Comparison of ENCODE assay signal across 10 cellular contexts in genomic region chr1:229127301-229127700, GRCh38.
DNase-seq lines count a peak whose midpoint lies in the region; ATAC-seq, FAIRE-seq and TF ChIP-seq lines count a peak whose summit lies in the region.
"Had no signal": no experiment of that assay in that cellular context is flagged by ENCODE, and none has a peak within 500 bp of the region (broad histone marks: within the 10 kb centered on the region; RNA-seq: fewer than 3 reads in every experiment).

No MANE protein-coding gene starts in this region.

- peaks cover 17% of the 10 kb centered on the region for H3K4me1 Mint-ChIP-seq in T-helper 2 cell treated with Interferon-gamma antibody and Interleukin-4, amounts not matched to agents 5 μg/mL and 100 μg/mL, for 36 hours (ENCODE audit: low read depth)

- H3K27ac ChIP-seq in DOHH2 (ENCODE audit: low read depth, low read length) (peak overlapping the region; percentile 8), HepG2 (ENCODE audit: extremely low read length, insufficient read depth, low read length) (no peak overlapping the region), transverse colon (no peak overlapping the region), right atrium auricular region (no peak overlapping the region)

- intact Hi-C loops in HepG2 (cut with micrococcal nuclease; ENCODE audit: unreplicated experiment) (no loop called here), transverse colon (cut with DNase I; ENCODE audit: low total_unique reads) (no loop called here)

- 86% methylated on average over 2 of the region's 2 CpGs for WGBS in HepG2 (ENCODE audit: low lambda C conversion rate)
- 0 to 50% methylated on average over 1 to 2 of the region's 2 CpGs for WGBS in transverse colon (ENCODE audit: low coverage in 1 of 2), 2 donors

- peaks cover 14% of the 10 kb centered on the region for H3K27me3 Mint-ChIP-seq in T-helper 2 cell treated with Interferon-gamma antibody and Interleukin-4, amounts not matched to agents 5 μg/mL and 100 μg/mL, for 36 hours (ENCODE audit: low read depth)

- H3K27me3 ChIP-seq in DOHH2 (ENCODE audit: control insufficient read depth, low read length) (peaks cover 6% of the 10 kb centered on the region; the same call in 1 of the 2 replicates), HepG2 (ENCODE audit: control insufficient read depth in 1 of 2, insufficient read depth in 2 of 2, low read length in 2 of 2) (no peaks in the 10 kb centered on the region), transverse colon (no peaks in the 10 kb centered on the region), right atrium auricular region (no peaks in the 10 kb centered on the region)

- H3K79me2 ChIP-seq in DOHH2 (ENCODE audit: control insufficient read depth, low read length) (no peaks in the 10 kb centered on the region), HepG2 (ENCODE audit: insufficient read depth, low read length) (no peaks in the 10 kb centered on the region)

- H3K27ac Mint-ChIP-seq in T-helper 2 cell treated with Interferon-gamma antibody and Interleukin-4, amounts not matched to agents 5 μg/mL and 100 μg/mL, for 36 hours: no peak overlapping the region

- TF ChIP-seq EP300 in HepG2 (IDR thresholded peaks at IDR 0.05; ENCODE audit: low read depth in 2 of 2, low read length in 2 of 2) (no peak), HepG2 (CRISPR knock-in tag; IDR thresholded peaks at IDR 0.05; ENCODE audit: borderline replicate concordance) (no peak), transverse colon (IDR thresholded peaks at IDR 0.05; ENCODE audit: low read depth) (no peak)

- TF ChIP-seq POLR2A in HepG2 (IDR thresholded peaks at IDR 0.05; ENCODE audit: insufficient read depth in 1 of 2, low read depth in 2 of 2, low read length in 2 of 2) (no peak), transverse colon (IDR thresholded peaks at IDR 0.05) (no peak)

- H3K4me3 ChIP-seq in DOHH2 (ENCODE audit: low read length): no peak overlapping the region
- H3K4me3 ChIP-seq in HepG2 (replicated peaks in 1 of 3; ENCODE audit: insufficient read depth in 1 of 3, low read depth in 2 of 3, low read length in 3 of 3): no peak overlapping the region
- no peak overlapping the region for H3K4me3 ChIP-seq in transverse colon
- no peak overlapping the region for H3K4me3 ChIP-seq in right atrium auricular region

- no peaks in the 10 kb centered on the region for H3K36me3 Mint-ChIP-seq in T-helper 2 cell treated with Interferon-gamma antibody and Interleukin-4, amounts not matched to agents 5 μg/mL and 100 μg/mL, for 36 hours (ENCODE audit: low read depth)

- no peaks in the 10 kb centered on the region for H3K9me3 ChIP-seq in DOHH2 (ENCODE audit: control insufficient read depth, insufficient read depth, low read length)
- no peaks in the 10 kb centered on the region for H3K9me3 ChIP-seq in HepG2 (ENCODE audit: low read length)
- H3K9me3 ChIP-seq in transverse colon: no peaks in the 10 kb centered on the region
- no peaks in the 10 kb centered on the region for H3K9me3 ChIP-seq in right atrium auricular region

- POLR2A ChIA-PET in HepG2 (lab: Yijun Ruan, JAX): no interaction called here

- TF ChIP-seq CTCF in DOHH2 (IDR thresholded peaks at IDR 0.05; ENCODE audit: low read depth, low read length, poor library complexity, severe bottlenecking) (no peak), HepG2 (CRISPR knock-in tag; IDR thresholded peaks at IDR 0.05) (no peak), transverse colon (IDR thresholded peaks at IDR 0.05) (no peak), right atrium auricular region (IDR thresholded peaks at IDR 0.05) (no peak)

- H3K9me2 ChIP-seq in DOHH2 (replicated peaks; ENCODE audit: control insufficient read depth, low read length): no peaks in the 10 kb centered on the region

- no peak overlapping the region for H3K9ac ChIP-seq in HepG2 (ENCODE audit: insufficient read depth, low read depth, low read length)

- no peak overlapping the region for H2AFZ ChIP-seq in HepG2 (ENCODE audit: low read length)

- H3K4me3 Mint-ChIP-seq in T-helper 2 cell treated with Interferon-gamma antibody and Interleukin-4, amounts not matched to agents 5 μg/mL and 100 μg/mL, for 36 hours: no peak overlapping the region

- DNase-seq in T-helper 2 cell treated with Interferon-gamma antibody and Interleukin-4, amounts not matched to agents 5 μg/mL and 100 μg/mL, for 36 hours (ENCODE audit: low spot score): peak; percentile 47
- no peak for DNase-seq in HepG2 (ENCODE audit: low spot score)
- no peak for DNase-seq in islet precursor cell
- no peak for DNase-seq in transverse colon
- no peak for DNase-seq in NCI-H146 treated with DMSO at 0.1 percent for 48 hours (lab: John Stamatoyannopoulos, UW; ENCODE audit: unreplicated experiment)
- DNase-seq in right atrium auricular region (ENCODE audit: low spot score): no peak
- DNase-seq: effector memory CD4-positive, alpha-beta T cell; NCI-H1694 had no signal

- no peaks in the 10 kb centered on the region for H3F3A ChIP-seq in DOHH2 (ENCODE audit: control insufficient read depth, insufficient read depth)

- H3K4me1 ChIP-seq in DOHH2 (ENCODE audit: control insufficient read depth, low read length) (peaks cover 45% of the 10 kb centered on the region), HepG2 (ENCODE audit: insufficient read depth, low read length) (peaks cover 81% of the 10 kb centered on the region), transverse colon (peaks cover 4 to 40% (median 28%) of the 10 kb centered on the region in 4 donors), right atrium auricular region (no peaks in the 10 kb centered on the region)

- TF ChIP-seq RAD21 in HepG2 (CRISPR knock-in tag; IDR thresholded peaks at IDR 0.05): no peak

- H3K4me2 ChIP-seq in DOHH2 (ENCODE audit: low read length) (peak overlapping the region; percentile 38), HepG2 (ENCODE audit: low read depth, low read length) (no peak overlapping the region)

- CTCF ChIA-PET in HepG2 (lab: Yijun Ruan, JAX; ENCODE audit: low intra/inter-chr PET ratio, low total read pairs): no interaction called here

- in situ Hi-C loops in HepG2 (cut with HindIII; ENCODE audit: extremely low pct_ligation_motif_present, low pct_unique_long_range_greater_than_20kb): no loop called here
- in situ Hi-C loops in transverse colon (cut with MboI; ENCODE audit: low pct_ligation_motif_present in 1 of 4, low pct_unique_long_range_greater_than_20kb in 1 of 4, low sequenced_read_pairs in 3 of 4): no loop called here

- ATAC-seq in HG02763 (IDR thresholded peaks at IDR 0.05; ENCODE audit: unreplicated experiment) (peak; percentile 47), HepG2 (no peak)

- H3K36me3 ChIP-seq in DOHH2 (ENCODE audit: control insufficient read depth, low read length): no peaks in the 10 kb centered on the region
- H3K36me3 ChIP-seq in HepG2 (replicated peaks in 1 of 2; ENCODE audit: control insufficient read depth in 1 of 2, insufficient read depth in 2 of 2, low read length in 2 of 2): no peaks in the 10 kb centered on the region
- H3K36me3 ChIP-seq in transverse colon: no peaks in the 10 kb centered on the region
- H3K36me3 ChIP-seq in right atrium auricular region: no peaks in the 10 kb centered on the region

- H4K20me1 ChIP-seq in DOHH2 (ENCODE audit: control insufficient read depth, insufficient read depth, low read depth, low read length) (no peaks in the 10 kb centered on the region), HepG2 (ENCODE audit: insufficient read depth, low read length) (no peaks in the 10 kb centered on the region)

- BruUV-seq in HepG2 (replicated peaks; lab: Mats Ljungman, UMichigan): no TSS peak

- FAIRE-seq in HepG2 (lab: Jason Lieb, UNC): no peak

- no peaks in the 10 kb centered on the region for H3K9me3 Mint-ChIP-seq in T-helper 2 cell treated with Interferon-gamma antibody and Interleukin-4, amounts not matched to agents 5 μg/mL and 100 μg/mL, for 36 hours

TF ChIP-seq in HepG2, 621 proteins besides CTCF, POLR2A, EP300 and RAD21:
- TF ChIP-seq CERS6 (CRISPR knock-in tag; IDR thresholded peaks at IDR 0.05): no peak
- no peak for TF ChIP-seq ZNF282 (IDR thresholded peaks at IDR 0.05; ENCODE audit: partially characterized antibody)
- TF ChIP-seq ZBTB38 (CRISPR knock-in tag; IDR thresholded peaks at IDR 0.05): 0 out of 2 replicates have a peak, but pooled peaks have one; percentile 47
- no peak for TF ChIP-seq POLR2G (IDR thresholded peaks at IDR 0.05; ENCODE audit: low read depth, low read length)
- no peak for TF ChIP-seq KLF11 (CRISPR knock-in tag; IDR thresholded peaks at IDR 0.05)
- TF ChIP-seq E2F1 (CRISPR knock-in tag; IDR thresholded peaks at IDR 0.05): no peak
